ENCODE assay signal across 8 cellular contexts in the genomic region with DNA sequence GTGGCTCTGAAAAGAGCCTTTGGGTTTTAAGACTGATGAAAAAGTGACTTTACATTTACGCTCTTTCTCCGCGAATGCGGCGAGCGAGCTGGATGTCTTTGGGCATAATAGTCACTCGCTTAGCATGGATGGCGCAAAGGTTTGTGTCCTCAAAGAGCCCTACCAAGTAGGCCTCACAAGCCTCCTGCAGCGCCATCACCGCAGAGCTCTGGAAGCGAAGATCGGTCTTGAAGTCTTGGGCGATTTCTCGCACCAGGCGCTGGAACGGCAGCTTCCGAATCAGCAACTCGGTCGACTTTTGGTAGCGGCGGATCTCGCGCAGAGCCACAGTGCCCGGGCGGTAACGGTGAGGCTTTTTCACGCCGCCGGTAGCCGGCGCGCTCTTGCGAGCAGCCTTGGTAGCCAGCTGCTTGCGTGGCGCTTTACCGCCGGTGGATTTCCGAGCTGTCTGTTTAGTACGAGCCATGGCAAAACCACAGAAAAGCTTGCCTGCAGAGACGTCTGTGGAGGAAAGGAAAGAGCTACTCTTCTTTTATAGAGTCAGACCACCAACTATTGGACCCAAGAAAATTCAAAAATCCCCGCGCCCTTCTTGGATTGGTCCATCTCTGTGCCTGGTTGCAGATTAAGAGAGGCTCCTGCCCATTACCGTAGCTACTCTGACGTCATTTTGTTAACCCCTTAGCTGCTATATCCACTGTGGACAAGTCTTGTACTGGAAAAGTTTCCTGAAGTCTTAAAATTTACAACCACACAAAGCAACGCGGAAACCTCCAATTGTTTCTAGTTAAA. TPM values are rescaled to one million over a fixed set of nuclear protein-coding genes. Genes with fewer than 3 reads are reported as not detected.
DNase-seq lines count a peak whose midpoint lies in the region; ATAC-seq, FAIRE-seq and TF ChIP-seq lines count a peak whose summit lies in the region.

No MANE protein-coding gene starts in this region.

- peak overlapping the region; percentile 96 for H3K27ac Mint-ChIP-seq in CD8-positive, alpha-beta T cell

- H3K27ac ChIP-seq in CD8-positive, alpha-beta T cell (ENCODE audit: low read depth, low read length), result peak overlapping the region; percentile 79
- peak overlapping the region in 42 of 59 donors; percentile 27 to 89 (median 74) for H3K27ac ChIP-seq in dorsolateral prefrontal cortex
- H3K27ac ChIP-seq in HepG2 (ENCODE audit: extremely low read length, insufficient read depth, low read length), result peak overlapping the region; percentile 93

- H3K4me3 Mint-ChIP-seq in CD8-positive, alpha-beta T cell, result peak overlapping the region; percentile 93

- peak; percentile 79 to 91 (median 86) for DNase-seq in CD8-positive, alpha-beta T cell
- DNase-seq in NCI-H748 (lab: John Stamatoyannopoulos, UW; ENCODE audit: unreplicated experiment), result peak; percentile 100
- peak; percentile 76 to 81 for DNase-seq in activated CD4-positive, alpha-beta T cell treated with anti-CD3 and anti-CD28 coated beads, Interleukin-2, amount 50 U/mL, for 4 hours
- DNase-seq in dorsolateral prefrontal cortex, result peak; percentile 48 to 95 (median 84)
- peak; percentile 100 for DNase-seq in HepG2 (ENCODE audit: low spot score)
- DNase-seq in stimulated activated CD4-positive, alpha-beta T cell treated with anti-CD3 and anti-CD28 coated beads, TNF-alpha, amount 100 ng/mL, for 24 hours (ENCODE audit: low read depth in 3 of 3), result peak in 2 of 3 experiments; percentile 75 to 79

- BruUV-seq in HepG2 (replicated peaks; lab: Mats Ljungman, UMichigan), result TSS peak; percentile 97

- no peaks in the 10 kb centered on the region for H3K79me2 ChIP-seq in HepG2 (ENCODE audit: insufficient read depth, low read length)

- H3K27me3 Mint-ChIP-seq in CD8-positive, alpha-beta T cell (ENCODE audit: low read depth), result no peaks in the 10 kb centered on the region

- H3K27me3 ChIP-seq in CD8-positive, alpha-beta T cell (ENCODE audit: insufficient read depth, low read length), result no peaks in the 10 kb centered on the region
- peaks cover 0 to 37% (median 0%) of the 10 kb centered on the region in 45 donors for H3K27me3 ChIP-seq in dorsolateral prefrontal cortex
- H3K27me3 ChIP-seq in HepG2 (ENCODE audit: control insufficient read depth in 1 of 2, insufficient read depth in 2 of 2, low read length in 2 of 2), result no peaks in the 10 kb centered on the region; a peak in 1 of 5 replicates

- WGBS in HepG2 (ENCODE audit: low lambda C conversion rate), result under 1% methylated on average over 34 of the region's 46 CpGs

- CTCF ChIA-PET in CD8-positive, alpha-beta T cell (lab: Charles Lee), result interaction anchor here (0.7 to 3.8 kb wide), 15 partner anchors 10 to 1806 kb away, joined by 3 to 26 read pairs (median 5); a partner anchor contains a TSS
- CTCF ChIA-PET in HepG2 (lab: Yijun Ruan, JAX; ENCODE audit: low intra/inter-chr PET ratio, low total read pairs), result no interaction called here

- H3K4me1 ChIP-seq in CD8-positive, alpha-beta T cell (ENCODE audit: insufficient read depth, low read length), result peaks cover 31% of the 10 kb centered on the region
- H3K4me1 ChIP-seq in HepG2 (ENCODE audit: insufficient read depth, low read length), result peaks cover 37% of the 10 kb centered on the region

- H3K4me2 ChIP-seq in HepG2 (ENCODE audit: low read depth, low read length), result peak overlapping the region; percentile 95

- peak; percentile 61 for TF ChIP-seq RAD21 in HepG2 (CRISPR knock-in tag; IDR thresholded peaks at IDR 0.05)

- peak; percentile 63 for ATAC-seq in CD8-positive, alpha-beta T cell
- peak; percentile 41 for ATAC-seq in GM19438 (IDR thresholded peaks at IDR 0.05; ENCODE audit: low read depth, unreplicated experiment)
- peak; percentile 30 for ATAC-seq in HG03565 (IDR thresholded peaks at IDR 0.05; ENCODE audit: unreplicated experiment)
- peak; percentile 79 for ATAC-seq in HepG2

- H3K4me1 Mint-ChIP-seq in CD8-positive, alpha-beta T cell (ENCODE audit: low read depth), result peaks cover 46% of the 10 kb centered on the region

- peak; percentile 40 to 80; a peak in 2 of 4 replicates for TF ChIP-seq EP300 in HepG2 (IDR thresholded peaks at IDR 0.05; ENCODE audit: low read depth in 2 of 2, low read length in 2 of 2)
- TF ChIP-seq EP300 in HepG2 (CRISPR knock-in tag; IDR thresholded peaks at IDR 0.05; ENCODE audit: borderline replicate concordance), result no peak; the same call in 1 of the 2 replicates

- H3K36me3 ChIP-seq in CD8-positive, alpha-beta T cell (ENCODE audit: insufficient read depth, low read length), result no peaks in the 10 kb centered on the region
- H3K36me3 ChIP-seq in HepG2 (replicated peaks in 1 of 2; ENCODE audit: control insufficient read depth in 1 of 2, insufficient read depth in 2 of 2, low read length in 2 of 2), result no peaks in the 10 kb centered on the region

- no peak for TF ChIP-seq CTCF in CD8-positive, alpha-beta T cell (IDR thresholded peaks at IDR 0.05)
- TF ChIP-seq CTCF in dorsolateral prefrontal cortex (IDR thresholded peaks at IDR 0.05 in 54 of 56, conservative IDR thresholded peaks at IDR 0.05 in 2 of 56; ENCODE audit: low read depth in 1 of 56, partially characterized antibody in 56 of 56) (peak in 13 of 56 donors; percentile 4 to 48 (median 12)), HepG2 (CRISPR knock-in tag; IDR thresholded peaks at IDR 0.05) (peak; percentile 52)

- peak overlapping the region; percentile 85 for H3K9ac ChIP-seq in HepG2 (ENCODE audit: insufficient read depth, low read depth, low read length)

- peak overlapping the region; percentile 68 for H3K4me3 ChIP-seq in CD8-positive, alpha-beta T cell (ENCODE audit: low read depth, low read length)
- H3K4me3 ChIP-seq in dorsolateral prefrontal cortex (peak overlapping the region; percentile 33 to 77 (median 64)), HepG2 (replicated peaks in 1 of 3; ENCODE audit: insufficient read depth in 1 of 3, low read depth in 2 of 3, low read length in 3 of 3) (peak overlapping the region; percentile 71 to 83 (median 82))

- no peaks in the 10 kb centered on the region for H3K9me3 ChIP-seq in CD8-positive, alpha-beta T cell (ENCODE audit: low read length)
- no peaks in the 10 kb centered on the region for H3K9me3 ChIP-seq in HepG2 (ENCODE audit: low read length)

- H3K36me3 Mint-ChIP-seq in CD8-positive, alpha-beta T cell, result peaks cover 2% of the 10 kb centered on the region

- intact Hi-C loops in CD8-positive, alpha-beta T cell (cut with DNase I, micrococcal nuclease), result loop anchor here (1.0 to 5.0 kb wide), 8 partner anchors 25 to 1806 kb away; a partner anchor contains a TSS
- intact Hi-C loops in dorsolateral prefrontal cortex (cut with DNase I), result no loop called here
- intact Hi-C loops in HepG2 (cut with micrococcal nuclease; ENCODE audit: unreplicated experiment), result loop anchor here (1.0 to 2.0 kb wide), 2 partner anchors 24 to 167 kb away; a partner anchor contains a TSS

- no peak overlapping the region for H2AFZ ChIP-seq in HepG2 (ENCODE audit: low read length)

- in situ Hi-C loops in HepG2 (cut with HindIII; ENCODE audit: extremely low pct_ligation_motif_present, low pct_unique_long_range_greater_than_20kb), result loop anchor here (10.0 kb wide), 1 partner anchor 1783 kb away; a partner anchor contains a TSS

- no peaks in the 10 kb centered on the region for H4K20me1 ChIP-seq in HepG2 (ENCODE audit: insufficient read depth, low read length)

- FAIRE-seq in HepG2 (lab: Jason Lieb, UNC), result peak; percentile 83

- H3K9me3 Mint-ChIP-seq in CD8-positive, alpha-beta T cell, result no peaks in the 10 kb centered on the region

- POLR2A ChIA-PET in CD8-positive, alpha-beta T cell (lab: Charles Lee), result interaction anchor here (0.9 to 15.9 kb wide), 25 partner anchors 13 to 1861 kb away, joined by 3 to 506 read pairs (median 8); partner anchors contain the start of gene TRIM38
- POLR2A ChIA-PET in HepG2 (lab: Yijun Ruan, JAX), result interaction anchor here (0.5 to 12.3 kb wide), 21 partner anchors 10 to 1862 kb away, joined by 3 to 322 read pairs (median 10); partner anchors contain the start of gene HFE

- peak; percentile 99 for TF ChIP-seq POLR2A in HepG2 (IDR thresholded peaks at IDR 0.05; ENCODE audit: insufficient read depth in 1 of 2, low read depth in 2 of 2, low read length in 2 of 2)

TF ChIP-seq in HepG2, 621 proteins besides CTCF, POLR2A, EP300 and RAD21 (continues in another document):
- TF ChIP-seq ZNF160 (CRISPR knock-in tag; IDR thresholded peaks at IDR 0.05) (peak; percentile 87), ZNF460 (CRISPR knock-in tag; IDR thresholded peaks at IDR 0.05; ENCODE audit: borderline replicate concordance) (no peak; the same call in 1 of the 2 replicates), BRD4 (CRISPR knock-in tag; IDR thresholded peaks at IDR 0.05) (peak; percentile 89), FOXM1 (CRISPR knock-in tag; IDR thresholded peaks at IDR 0.05) (peak; percentile 92; the same call in 1 of the 2 replicates), GTF2F1 (IDR thresholded peaks at IDR 0.05; ENCODE audit: low read length) (peak; percentile 75; the same call in 1 of the 2 replicates), PAF1 (CRISPR knock-in tag; IDR thresholded peaks at IDR 0.05) (peak; percentile 92), TAF15 (IDR thresholded peaks at IDR 0.05; ENCODE audit: low read depth, low read length, poor library complexity, severe bottlenecking) (peak; percentile 99)

RNA-seq across cellular contexts. Expression of gene HFE, which starts 55.4 kb away (rescaled TPM):
- total RNA-seq in CD8-positive, alpha-beta T cell, result under 1 TPM; 0.30 to 0.44 TPM
- total RNA-seq in dorsolateral prefrontal cortex (1 to 10 TPM in 117 of 120 experiments, under 1 TPM in 3; 0.71 to 8.5 (median 2.6) TPM), HepG2 (2016; rRNA removed; fragmentation: Illumina TruSeq; extraction: Trizol) (1.9 and 3.7 TPM in 2 replicates)
- total RNA-seq in HepG2 (2016; cell fraction: cytosol; rRNA removed; fragmentation: Illumina TruSeq; extraction: Trizol; ENCODE audit: low read depth), result 0.18 and 0.51 TPM in 2 replicates
- 1.9 and 4.9 TPM in 2 replicates for total RNA-seq in HepG2 (2016; cell fraction: insoluble cytoplasmic fraction; rRNA removed; fragmentation: Illumina TruSeq; extraction: Trizol)
- 0.41 and 0.49 TPM in 2 replicates for total RNA-seq in HepG2 (2016; cell fraction: membrane; rRNA removed; fragmentation: Illumina TruSeq; extraction: Trizol)
- total RNA-seq in HepG2 (2016; cell fraction: nucleus; rRNA removed; fragmentation: Illumina TruSeq; extraction: Trizol), result 3.5 and 4.2 TPM in 2 replicates
- 5.7 and 6.3 TPM in 2 replicates for polyA plus RNA-seq in HepG2 (2011; rRNA removed)
- polyA plus RNA-seq in HepG2 (2011; cell fraction: cytosol; rRNA removed), result 5.3 and 5.8 TPM in 2 replicates
- polyA plus RNA-seq in HepG2 (2011; cell fraction: nucleus; rRNA removed), result 3.7 and 5.3 TPM in 2 replicates
- 2.4 and 3.5 TPM in 2 replicates for polyA plus RNA-seq in HepG2 (2012)
- 0.24 and 0.26 TPM in 2 replicates for polyA plus RNA-seq in HepG2 (2016; cell fraction: cytosol; fragmentation: Illumina TruSeq; extraction: Trizol; ENCODE audit: low read depth)
- polyA plus RNA-seq in HepG2 (2016; cell fraction: insoluble cytoplasmic fraction; fragmentation: Illumina TruSeq; extraction: Trizol; ENCODE audit: low read depth), result 1.4 and 2.1 TPM in 2 replicates
- polyA plus RNA-seq in HepG2 (2016; cell fraction: membrane; fragmentation: Illumina TruSeq; extraction: Trizol; ENCODE audit: low read depth), result 0.29 and 0.86 TPM in 2 replicates
- polyA plus RNA-seq in HepG2 (2016; cell fraction: nucleus; fragmentation: Illumina TruSeq; extraction: Trizol; ENCODE audit: insufficient read depth, low read depth), result 7.7 and 8.2 TPM in 2 replicates
- polyA minus RNA-seq in HepG2 (2011; rRNA and poly(A)+ RNA removed; ENCODE audit: low replicate concordance), result 13.4 and 32.5 TPM in 2 replicates
- polyA minus RNA-seq in HepG2 (2011; cell fraction: cytosol; rRNA and poly(A)+ RNA removed), result 2.2 and 5.5 TPM in 2 replicates
- 3.3 and 4.0 TPM in 2 replicates for polyA minus RNA-seq in HepG2 (2011; cell fraction: nucleus; rRNA and poly(A)+ RNA removed)

Comparison
In these comparisons a context has a peak if more than half of its experiments do, and no peak if none do; other contexts are left out.
1. Peak in every context shown above with its lines: DNase-seq, ATAC-seq, H3K4me3 ChIP-seq and H3K27ac ChIP-seq.
2. intact Hi-C loops: an anchor here in CD8-positive, alpha-beta T cell (1.0 to 5.0 kb wide) and HepG2 (1.0 to 2.0 kb wide); none called in dorsolateral prefrontal cortex.